In the genomic region with DNA sequence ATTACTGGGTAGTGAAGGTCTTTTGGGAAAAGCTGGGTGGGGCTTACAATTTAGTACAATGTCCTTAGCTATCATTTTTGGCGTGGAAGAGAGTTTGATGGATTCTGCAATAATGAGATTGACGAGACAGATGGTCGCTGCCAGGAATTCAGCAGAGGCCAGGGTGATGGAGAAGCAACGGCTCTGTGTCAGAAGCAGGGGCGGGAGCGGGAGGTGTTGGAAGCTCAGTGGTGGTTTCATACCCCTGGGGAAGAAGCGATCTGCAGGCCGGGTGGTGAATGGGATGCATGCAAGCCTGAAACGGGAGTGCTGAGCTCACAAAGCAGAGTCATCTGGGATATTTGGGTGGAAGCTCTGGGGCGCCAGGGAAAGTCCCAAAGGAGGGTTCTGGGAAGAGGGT, we compare ENCODE assay signal across 24 cellular contexts.
"Had no signal": no experiment of that assay in that cellular context is flagged by ENCODE, and none has a peak within 500 bp of the region (broad histone marks: within the 10 kb centered on the region; RNA-seq: fewer than 3 reads in every experiment).

No MANE protein-coding gene starts in this region.

- H3K4me3 ChIP-seq: breast epithelium, gastroesophageal sphincter, lower lobe of right lung, skin epidermis, testis, transverse colon, uterus had no signal

- H3K27ac ChIP-seq: breast epithelium, gastroesophageal sphincter, lower lobe of right lung, skin epidermis, testis, transverse colon, uterus had no signal

- DNase-seq: activated B cell treated with CpG ODN at 0.5 μM for 24 hours; activated CD4-positive, alpha-beta T cell treated with anti-CD3 and anti-CD28 coated beads, Interleukin-2, amount 50 U/mL, for 1 hour; activated naive CD4-positive, alpha-beta T cell; activated T-cell treated with anti-CD3 and anti-CD28 coated beads for 4 hours; activated T-cell treated with anti-CD3 and anti-CD28 coated beads, Interleukin-2, amount 50 U/mL, for 72 hours; dermis blood vessel endothelial cell; effector CD8-positive, alpha-beta T cell; hypothalamus; lower lobe of right lung; mesendoderm; natural killer cell; posterior cingulate gyrus; stimulated activated CD4-positive, alpha-beta T cell treated with anti-CD3 and anti-CD28 coated beads, Interleukin-12 subunit alpha, Interleukin-12 subunit beta, amount 100 ng/mL, for 4 hours; stimulated activated CD4-positive, alpha-beta T cell treated with anti-CD3 and anti-CD28 coated beads, Interleukin-4, amount 100 ng/mL, for 1 hour; stimulated activated naive CD8-positive, alpha-beta T cell treated with anti-CD3 and anti-CD28 coated beads, Interleukin-15, Interleukin-2, amounts not matched to agents 100 U/mL and 50 U/mL, for 24 hours; T-helper 2 cell; testis; transverse colon; uterus had no signal

- H3K36me3 ChIP-seq: breast epithelium, gastroesophageal sphincter, lower lobe of right lung, transverse colon, uterus had no signal

- H3K27me3 ChIP-seq: testis, transverse colon, uterus had no signal

- ATAC-seq: activated naive CD4-positive, alpha-beta T cell treated with anti-CD3 and anti-CD28 coated beads, Interleukin-2, amount 50 U/mL, for 72 hours; activated T-cell treated with anti-CD3 and anti-CD28 coated beads, Interleukin-2, amount 50 U/mL, for 72 hours; gastroesophageal sphincter; left lobe of liver; lower lobe of right lung; natural killer cell; stimulated activated naive CD8-positive, alpha-beta T cell treated with anti-CD3 and anti-CD28 coated beads, Interleukin-15, Interleukin-2, amounts not matched to agents 100 U/mL and 50 U/mL, for 24 hours had no signal

- H3K4me1 ChIP-seq: breast epithelium, gastroesophageal sphincter, lower lobe of right lung, testis, transverse colon, uterus had no signal

- H3K9me3 ChIP-seq: breast epithelium, gastroesophageal sphincter, lower lobe of right lung, testis, transverse colon, uterus had no signal
